8 cellular contexts compared by ENCODE assay signal in genomic region chr3:47009225-47010049, GRCh38. TPM values are rescaled to one million over a fixed set of nuclear protein-coding genes. Genes with fewer than 3 reads are reported as not detected.
A peak's percentile ranks its signal among the peaks of the same experiment; 100 is the strongest.
DNase-seq lines count a peak whose midpoint lies in the region; ATAC-seq and TF ChIP-seq lines count a peak whose summit lies in the region.

No MANE protein-coding gene starts in this region.

- H3K27ac ChIP-seq in foreskin keratinocyte (peak overlapping the region; percentile 15), neural progenitor cell (peak overlapping the region; percentile 90), PC-3 (ENCODE audit: low read length) (no peak overlapping the region)

- POLR2A ChIA-PET in PC-3 (lab: Charles Lee; ENCODE audit: unreplicated experiment): no interaction called here

- H3K27me3 ChIP-seq in NT2/D1 (ENCODE audit: insufficient read depth, insufficient read length) (no peaks in the 10 kb centered on the region), foreskin keratinocyte (no peaks in the 10 kb centered on the region), neural progenitor cell (no peaks in the 10 kb centered on the region), PC-3 (ENCODE audit: low read length) (no peaks in the 10 kb centered on the region)

- H3F3A ChIP-seq in neural progenitor cell (ENCODE audit: low read depth) (peaks cover 11% of the 10 kb centered on the region), PC-3 (ENCODE audit: low read length, unreplicated experiment) (no peaks in the 10 kb centered on the region)

- H3K4me3 Mint-ChIP-seq in neural progenitor cell: peak overlapping the region; percentile 74

- peak; percentile 66 for ATAC-seq in GM18502 (IDR thresholded peaks at IDR 0.05; ENCODE audit: poor library complexity, unreplicated experiment)
- ATAC-seq in HG02885 (IDR thresholded peaks at IDR 0.05; ENCODE audit: poor library complexity, unreplicated experiment): peak; percentile 90
- ATAC-seq in foreskin keratinocyte: peak; percentile 80
- no peak for ATAC-seq in PC-3

- DNase-seq in NT2/D1 (ENCODE audit: low read depth, low spot score): no peak
- DNase-seq in activated gamma-delta T cell treated with Interleukin-2 at 50 U/mL for 16 hours: peak; percentile 74
- peak; percentile 66 to 77 for DNase-seq in foreskin keratinocyte
- DNase-seq in neural progenitor cell (ENCODE audit: low spot score): peak; percentile 95
- peak; percentile 80 for DNase-seq in stromal cell of bone marrow (ENCODE audit: low read depth)
- DNase-seq in PC-3: no peak

- H3K27me3 Mint-ChIP-seq in neural progenitor cell (ENCODE audit: insufficient read depth, low read depth): no peaks in the 10 kb centered on the region

- H3K4me1 ChIP-seq in NT2/D1 (ENCODE audit: insufficient read depth, insufficient read length) (peaks cover 6% of the 10 kb centered on the region), foreskin keratinocyte (no peaks in the 10 kb centered on the region), neural progenitor cell (peaks cover 3% of the 10 kb centered on the region), PC-3 (ENCODE audit: insufficient read depth, low read length) (no peaks in the 10 kb centered on the region)

- H3K9me3 Mint-ChIP-seq in neural progenitor cell: no peaks in the 10 kb centered on the region

- peaks cover 4% of the 10 kb centered on the region for H3K4me1 Mint-ChIP-seq in neural progenitor cell

- H3K36me3 ChIP-seq in NT2/D1 (ENCODE audit: insufficient read depth, insufficient read length, low read length) (peaks cover 48% of the 10 kb centered on the region), neural progenitor cell (no peaks in the 10 kb centered on the region), PC-3 (ENCODE audit: low read depth, low read length) (no peaks in the 10 kb centered on the region; the same call in 1 of the 2 replicates)

- H3K9me3 ChIP-seq in NT2/D1 (ENCODE audit: insufficient read depth, low read length) (no peaks in the 10 kb centered on the region), neural progenitor cell (ENCODE audit: low read depth) (no peaks in the 10 kb centered on the region), PC-3 (ENCODE audit: low read length) (no peaks in the 10 kb centered on the region)

- CTCF ChIA-PET in PC-3 (lab: Charles Lee): no interaction called here

- intact Hi-C loops in PC-3 (cut with micrococcal nuclease): no loop called here

- BruUV-seq in PC-3 (replicated peaks; lab: Mats Ljungman, UMichigan): no TSS peak

- H3K4me2 ChIP-seq in neural progenitor cell: peak overlapping the region; percentile 72
- no peak overlapping the region for H3K4me2 ChIP-seq in PC-3 (ENCODE audit: low read length)

- TF ChIP-seq CTCF in foreskin keratinocyte (conservative IDR thresholded peaks at IDR 0.05) (no peak), neural progenitor cell (IDR thresholded peaks at IDR 0.05) (peak; percentile 9), PC-3 (conservative IDR thresholded peaks at IDR 0.05; ENCODE audit: low read depth, low read length) (no peak)

- H4K20me1 ChIP-seq in neural progenitor cell (ENCODE audit: low read depth) (no peaks in the 10 kb centered on the region), PC-3 (ENCODE audit: low read length) (no peaks in the 10 kb centered on the region)

- H2AFZ ChIP-seq in neural progenitor cell (replicated peaks): peak overlapping the region; percentile 59
- H2AFZ ChIP-seq in PC-3 (ENCODE audit: low read length): no peak overlapping the region

- no peaks in the 10 kb centered on the region for H3K9me2 ChIP-seq in PC-3 (replicated peaks; ENCODE audit: low read length)

- H3K79me2 ChIP-seq in neural progenitor cell (ENCODE audit: low read depth): no peaks in the 10 kb centered on the region
- H3K79me2 ChIP-seq in PC-3 (ENCODE audit: low read length): no peaks in the 10 kb centered on the region

- no peak overlapping the region for H3K27ac Mint-ChIP-seq in neural progenitor cell

- H3K9ac ChIP-seq in NT2/D1 (ENCODE audit: insufficient read length, low read depth) (peak overlapping the region; percentile 89), neural progenitor cell (peak overlapping the region; percentile 40), PC-3 (ENCODE audit: low read length) (no peak overlapping the region)

- peaks cover 3% of the 10 kb centered on the region for H3K36me3 Mint-ChIP-seq in neural progenitor cell

- H3K4me3 ChIP-seq in NT2/D1 (ENCODE audit: insufficient read length, low read depth) (peak overlapping the region; percentile 54), neural progenitor cell (peak overlapping the region; percentile 50), PC-3 (ENCODE audit: low read length) (no peak overlapping the region)

RNA-seq across cellular contexts. Expression of gene NBEAL2, which starts 30.0 kb away (rescaled TPM):
- total RNA-seq in foreskin keratinocyte (45.0 and 46.9 TPM in 2 replicates), neural progenitor cell (ENCODE audit: low replicate concordance) (6.3 and 19.1 TPM in 2 replicates), PC-3 (2014; rRNA removed) (50.7 and 77.2 TPM in 2 replicates)
- 34.1 and 36.8 TPM in 2 replicates for polyA plus RNA-seq in foreskin keratinocyte

RNA-seq across cellular contexts. Expression of gene CCDC12, which starts 32.9 kb away (rescaled TPM):
- total RNA-seq in foreskin keratinocyte (35.6 and 42.5 TPM in 2 replicates), neural progenitor cell (ENCODE audit: low replicate concordance) (17.9 and 44.0 TPM in 2 replicates), PC-3 (2014; rRNA removed) (44.2 and 67.8 TPM in 2 replicates)
- 65.0 and 67.0 TPM in 2 replicates for polyA plus RNA-seq in foreskin keratinocyte

Comparison
In these comparisons a context has a peak if more than half of its experiments do, and no peak if none do; other contexts are left out.
1. DNase-seq: peak in activated gamma-delta T cell treated with Interleukin-2 at 50 U/mL for 16 hours (single experiment), foreskin keratinocyte (2 of 2), neural progenitor cell (single experiment) and stromal cell of bone marrow (single experiment); none in NT2/D1 (single experiment) and PC-3 (single experiment).